ENCODE assay signal across 19 cellular contexts in genomic region chr9:135275163-135275925, GRCh38.
DNase-seq lines count a peak whose midpoint lies in the region; ATAC-seq, FAIRE-seq and TF ChIP-seq lines count a peak whose summit lies in the region.
"Had no signal": no experiment of that assay in that cellular context is flagged by ENCODE, and none has a peak within 500 bp of the region (broad histone marks: within the 10 kb centered on the region; RNA-seq: fewer than 3 reads in every experiment).

No MANE protein-coding gene starts in this region.

- no peak overlapping the region for H3K4me2 ChIP-seq in HepG2 (ENCODE audit: low read depth, low read length)

- no peak for TF ChIP-seq POLR2A in right lobe of liver (IDR thresholded peaks at IDR 0.05)
- TF ChIP-seq POLR2A in HepG2 (IDR thresholded peaks at IDR 0.05; ENCODE audit: insufficient read depth in 1 of 2, low read depth in 2 of 2, low read length in 2 of 2), result no peak
- no peak for TF ChIP-seq POLR2A in gastroesophageal sphincter (IDR thresholded peaks at IDR 0.05)

- no peak for FAIRE-seq in HepG2 (lab: Jason Lieb, UNC)
- FAIRE-seq: TTC549 had no signal

- WGBS in right lobe of liver (ENCODE audit: insufficient coverage, low coverage, low lambda C conversion rate, missing lambda C conversion rate), result 51% methylated on average over 9 of the region's 18 CpGs
- 30% methylated on average over 12 of the region's 18 CpGs for WGBS in HepG2 (ENCODE audit: low lambda C conversion rate)
- WGBS in gastroesophageal sphincter (ENCODE audit: low coverage in 1 of 2), 2 donors, result 41 to 90% methylated on average over 2 of the region's 18 CpGs

- in situ Hi-C loops in HepG2 (cut with HindIII; ENCODE audit: extremely low pct_ligation_motif_present, low pct_unique_long_range_greater_than_20kb), result no loop called here

- TF ChIP-seq CTCF in right lobe of liver (IDR thresholded peaks at IDR 0.05) (no peak), HepG2 (CRISPR knock-in tag; IDR thresholded peaks at IDR 0.05) (no peak), gastroesophageal sphincter (IDR thresholded peaks at IDR 0.05) (no peak)

- no peak overlapping the region for H2AFZ ChIP-seq in HepG2 (ENCODE audit: low read length)
- H2AFZ ChIP-seq: parathyroid adenoma had no signal

- H3K27me3 ChIP-seq in right lobe of liver (no peaks in the 10 kb centered on the region), HepG2 (ENCODE audit: control insufficient read depth in 1 of 2, insufficient read depth in 2 of 2, low read length in 2 of 2) (peaks cover 13 to 91% of the 10 kb centered on the region in 2 experiments), gastroesophageal sphincter (peaks cover 99% of the 10 kb centered on the region)

- TF ChIP-seq EP300 in HepG2 (IDR thresholded peaks at IDR 0.05; ENCODE audit: low read depth in 2 of 2, low read length in 2 of 2), result no peak
- no peak for TF ChIP-seq EP300 in HepG2 (CRISPR knock-in tag; IDR thresholded peaks at IDR 0.05; ENCODE audit: borderline replicate concordance)
- no peak for TF ChIP-seq EP300 in gastroesophageal sphincter (IDR thresholded peaks at IDR 0.05)

- H3K36me3 ChIP-seq in right lobe of liver, result no peaks in the 10 kb centered on the region
- H3K36me3 ChIP-seq in HepG2 (replicated peaks in 1 of 2; ENCODE audit: control insufficient read depth in 1 of 2, insufficient read depth in 2 of 2, low read length in 2 of 2), result no peaks in the 10 kb centered on the region
- no peaks in the 10 kb centered on the region for H3K36me3 ChIP-seq in gastroesophageal sphincter
- H3K36me3 ChIP-seq: spleen had no signal

- H3K4me1 ChIP-seq in right lobe of liver, result peaks cover 0 to 3% (median 0%) of the 10 kb centered on the region in 4 donors
- no peaks in the 10 kb centered on the region for H3K4me1 ChIP-seq in HepG2 (ENCODE audit: insufficient read depth, low read length)
- no peaks in the 10 kb centered on the region for H3K4me1 ChIP-seq in gastroesophageal sphincter
- H3K4me1 ChIP-seq: Caco-2, parathyroid adenoma had no signal

- no TSS peak for BruUV-seq in HepG2 (replicated peaks; lab: Mats Ljungman, UMichigan)

- H3K9ac ChIP-seq in HepG2 (ENCODE audit: insufficient read depth, low read depth, low read length), result no peak overlapping the region
- H3K9ac ChIP-seq: parathyroid adenoma had no signal

- DNase-seq in right lobe of liver (no peak), HepG2 (ENCODE audit: low spot score) (no peak), cerebellar cortex (ENCODE audit: low spot score) (peak; percentile 67), midbrain (lab: John Stamatoyannopoulos, UW) (peak; percentile 29), dedifferentiated amniotic fluid mesenchymal stem cell (ENCODE audit: extremely low spot score) (no peak), foreskin melanocyte (no peak)
- DNase-seq: activated CD4-positive, alpha-beta T cell treated with anti-CD3 and anti-CD28 coated beads, Interleukin-2, amount 50 U/mL, for 4 hours; activated naive CD8-positive, alpha-beta T cell treated with anti-CD3 and anti-CD28 coated beads, Interleukin-2, amount 50 U/mL, for 24 hours; Caco-2; central memory CD4-positive, alpha-beta T cell; NCI-H526; PC-3; spleen; stimulated activated naive B cell treated with anti-CD40 and anti-IgM and Interleukin-4, amounts not matched to agents 10 μg/mL and 1 μg/mL and 100 μg/mL, for 72 hours had no signal

- TF ChIP-seq RAD21 in HepG2 (CRISPR knock-in tag; IDR thresholded peaks at IDR 0.05), result no peak

- H3K4me3 ChIP-seq in right lobe of liver, result no peak overlapping the region
- H3K4me3 ChIP-seq in HepG2 (replicated peaks in 1 of 3; ENCODE audit: insufficient read depth in 1 of 3, low read depth in 2 of 3, low read length in 3 of 3), result no peak overlapping the region
- H3K4me3 ChIP-seq in gastroesophageal sphincter, result no peak overlapping the region
- H3K4me3 ChIP-seq: spleen had no signal

- CTCF ChIA-PET in HepG2 (lab: Yijun Ruan, JAX; ENCODE audit: low intra/inter-chr PET ratio, low total read pairs), result no interaction called here

- ATAC-seq in right lobe of liver (peak; percentile 30 to 70 (median 46)), HepG2 (no peak), gastroesophageal sphincter (no peak), HG03342 (IDR thresholded peaks at IDR 0.05; ENCODE audit: unreplicated experiment) (no peak)
- ATAC-seq: activated naive CD8-positive, alpha-beta T cell treated with anti-CD3 and anti-CD28 coated beads, Interleukin-2, amount 50 U/mL, for 24 hours; PC-3; SK-N-SH treated with all-trans-retinoic acid at 6 μM for 48 hours; stimulated activated naive B cell treated with anti-CD40 and anti-IgM and Interleukin-4, amounts not matched to agents 10 μg/mL and 1 μg/mL and 100 μg/mL, for 72 hours had no signal

- POLR2A ChIA-PET in HepG2 (lab: Yijun Ruan, JAX), result no interaction called here

- intact Hi-C loops in right lobe of liver (cut with DNase I) (no loop called here), HepG2 (cut with micrococcal nuclease; ENCODE audit: unreplicated experiment) (no loop called here)

- no peak overlapping the region for H3K27ac ChIP-seq in right lobe of liver
- no peak overlapping the region for H3K27ac ChIP-seq in HepG2 (ENCODE audit: extremely low read length, insufficient read depth, low read length)
- H3K27ac ChIP-seq in gastroesophageal sphincter, result no peak overlapping the region
- H3K27ac ChIP-seq: parathyroid adenoma, spleen had no signal

- H3K9me3 ChIP-seq in right lobe of liver (no peaks in the 10 kb centered on the region), HepG2 (ENCODE audit: low read length) (no peaks in the 10 kb centered on the region), gastroesophageal sphincter (no peaks in the 10 kb centered on the region)
- H3K9me3 ChIP-seq: Caco-2, spleen had no signal

- H4K20me1 ChIP-seq in HepG2 (ENCODE audit: insufficient read depth, low read length), result no peaks in the 10 kb centered on the region

- no peaks in the 10 kb centered on the region for H3K79me2 ChIP-seq in HepG2 (ENCODE audit: insufficient read depth, low read length)
- H3K79me2 ChIP-seq: parathyroid adenoma had no signal

TF ChIP-seq in HepG2, 621 proteins besides CTCF, POLR2A, EP300 and RAD21:
- TF ChIP-seq MLX (CRISPR knock-in tag; IDR thresholded peaks at IDR 0.05), result no peak
- no peak for TF ChIP-seq CHCHD3 (CRISPR knock-in tag; IDR thresholded peaks at IDR 0.05)
- TF ChIP-seq ZNF703 (CRISPR knock-in tag; IDR thresholded peaks at IDR 0.05; ENCODE audit: borderline replicate concordance), result no peak
- TF ChIP-seq GATAD1 (CRISPR knock-in tag; IDR thresholded peaks at IDR 0.05), result no peak
- no peak for TF ChIP-seq FOXO1 (CRISPR knock-in tag; IDR thresholded peaks at IDR 0.05)
- no peak for TF ChIP-seq ZBTB42 (CRISPR knock-in tag; IDR thresholded peaks at IDR 0.05)
- TF ChIP-seq BRCA1 (CRISPR knock-in tag; IDR thresholded peaks at IDR 0.05), result no peak

Comparison
In these comparisons a context has a peak if more than half of its experiments do, and no peak if none do; other contexts are left out.
1. ATAC-seq: peak in right lobe of liver (4 of 4); none in HepG2 (single experiment), gastroesophageal sphincter (single experiment) and HG03342 (single experiment).
2. DNase-seq: peak in cerebellar cortex (single experiment) and midbrain (single experiment); none in right lobe of liver (0 of 3), HepG2 (single experiment), dedifferentiated amniotic fluid mesenchymal stem cell (single experiment) and foreskin melanocyte (single experiment).